ENCODE assay signal across 15 cellular contexts in the genomic region with DNA sequence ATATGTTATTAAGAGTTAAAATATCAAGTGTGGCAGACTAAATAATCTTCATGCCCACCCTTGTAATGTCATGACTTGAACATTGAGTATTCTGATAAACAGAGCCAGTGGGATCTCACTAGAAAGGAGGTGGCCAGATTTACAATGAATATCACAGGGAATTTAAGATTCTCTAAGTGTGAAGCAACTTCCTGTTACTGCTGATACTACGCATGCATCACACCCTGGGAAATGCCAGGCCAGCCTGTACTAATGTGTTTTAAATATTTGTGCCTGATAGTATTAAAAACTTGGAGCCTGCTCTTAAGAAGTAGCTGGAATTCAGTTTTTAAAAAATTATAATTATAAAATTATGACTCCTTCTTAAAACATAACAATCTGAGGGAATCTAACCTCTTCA.
DNase-seq lines count a peak whose midpoint lies in the region; ATAC-seq, FAIRE-seq and TF ChIP-seq lines count a peak whose summit lies in the region.
"Had no signal": no experiment of that assay in that cellular context is flagged by ENCODE, and none has a peak within 500 bp of the region (broad histone marks: within the 10 kb centered on the region; RNA-seq: fewer than 3 reads in every experiment).

No MANE protein-coding gene starts in this region.

- H3K27me3 Mint-ChIP-seq in activated CD4-positive, alpha-beta T cell treated with anti-CD3 and anti-CD28 coated beads, Interleukin-2, amount 10 ng/mL, durations not matched to agents 24 days and 14 days, result no peaks in the 10 kb centered on the region

- no peaks in the 10 kb centered on the region for H3K27me3 ChIP-seq in osteoblast (ENCODE audit: insufficient read depth, low read length)

- CTCF ChIA-PET in RWPE1 (lab: Yijun Ruan, JAX), result no interaction called here

- no peak for TF ChIP-seq POLR2A in GM12891 (IDR thresholded peaks at IDR 0.05; ENCODE audit: low read depth, low read length)

- H4K20me1 ChIP-seq in osteoblast (ENCODE audit: insufficient read depth, low read length), result no peaks in the 10 kb centered on the region

- no peak overlapping the region for H3K4me3 Mint-ChIP-seq in activated CD4-positive, alpha-beta T cell treated with anti-CD3 and anti-CD28 coated beads, Interleukin-2, amount 10 ng/mL, durations not matched to agents 24 days and 14 days
- H3K4me3 Mint-ChIP-seq: activated naive CD8-positive, alpha-beta T cell treated with anti-CD3 and anti-CD28 coated beads, Interleukin-2, amount 10 ng/mL, durations not matched to agents 7 days and 5 days had no signal

- H3K27ac ChIP-seq in RWPE1 (no peak overlapping the region), osteoblast (ENCODE audit: low read depth, low read length) (peak overlapping the region; percentile 90)

- no peaks in the 10 kb centered on the region for H3K9me3 ChIP-seq in osteoblast (ENCODE audit: low read depth, low read length)

- no peak overlapping the region for H3K27ac Mint-ChIP-seq in activated CD4-positive, alpha-beta T cell treated with anti-CD3 and anti-CD28 coated beads, Interleukin-2, amount 10 ng/mL, durations not matched to agents 24 days and 14 days
- H3K27ac Mint-ChIP-seq: activated naive CD8-positive, alpha-beta T cell treated with anti-CD3 and anti-CD28 coated beads, Interleukin-2, amount 10 ng/mL, durations not matched to agents 7 days and 5 days had no signal

- peaks cover 31% of the 10 kb centered on the region for H3K4me1 ChIP-seq in osteoblast (ENCODE audit: insufficient read depth, low read length)

- H3K4me1 Mint-ChIP-seq in activated CD4-positive, alpha-beta T cell treated with anti-CD3 and anti-CD28 coated beads, Interleukin-2, amount 10 ng/mL, durations not matched to agents 24 days and 14 days, result peaks cover 9% of the 10 kb centered on the region

- peak; percentile 71 for FAIRE-seq in GM12891 (lab: Jason Lieb, UNC)
- FAIRE-seq: H54 had no signal

- no peaks in the 10 kb centered on the region for H3K79me2 ChIP-seq in osteoblast (ENCODE audit: insufficient read depth, low read length)

- no peak for ATAC-seq in HG02610 (IDR thresholded peaks at IDR 0.05; ENCODE audit: unreplicated experiment)
- ATAC-seq: Panc1 had no signal

- no peaks in the 10 kb centered on the region for H3K36me3 Mint-ChIP-seq in activated CD4-positive, alpha-beta T cell treated with anti-CD3 and anti-CD28 coated beads, Interleukin-2, amount 10 ng/mL, durations not matched to agents 24 days and 14 days (ENCODE audit: low read depth)
- H3K36me3 Mint-ChIP-seq: activated naive CD8-positive, alpha-beta T cell treated with anti-CD3 and anti-CD28 coated beads, Interleukin-2, amount 10 ng/mL, durations not matched to agents 7 days and 5 days had no signal

- POLR2A ChIA-PET in RWPE1 (lab: Yijun Ruan, JAX; ENCODE audit: low non-redundant PET), result no interaction called here

- no peaks in the 10 kb centered on the region for H3K9me3 Mint-ChIP-seq in activated CD4-positive, alpha-beta T cell treated with anti-CD3 and anti-CD28 coated beads, Interleukin-2, amount 10 ng/mL, durations not matched to agents 24 days and 14 days
- H3K9me3 Mint-ChIP-seq: activated naive CD8-positive, alpha-beta T cell treated with anti-CD3 and anti-CD28 coated beads, Interleukin-2, amount 10 ng/mL, durations not matched to agents 7 days and 5 days had no signal

- H3K4me3 ChIP-seq in fibroblast of mammary gland (ENCODE audit: control insufficient read depth, low read depth, low read length), result no peak overlapping the region
- H3K4me3 ChIP-seq in osteoblast (ENCODE audit: insufficient read depth, low read length), result no peak overlapping the region

- TF ChIP-seq CTCF in RWPE1 (conservative IDR thresholded peaks at IDR 0.05; ENCODE audit: low read depth) (no peak), fibroblast of mammary gland (conservative IDR thresholded peaks at IDR 0.05; ENCODE audit: control insufficient read depth, insufficient read depth, low read depth, low read length) (no peak), osteoblast (IDR thresholded peaks at IDR 0.05; ENCODE audit: extremely low read depth, low read depth, low read length) (no peak)

- H3K36me3 ChIP-seq in osteoblast (ENCODE audit: insufficient read depth, low read length), result no peaks in the 10 kb centered on the region

- H2AFZ ChIP-seq in osteoblast (ENCODE audit: low read length), result no peak overlapping the region

- intact Hi-C loops in activated CD4-positive, alpha-beta T cell treated with anti-CD3 and anti-CD28 coated beads, Interleukin-2, amount 10 ng/mL, durations not matched to agents 24 days and 14 days (cut with micrococcal nuclease), result no loop called here

- no peak for DNase-seq in GM12891 (ENCODE audit: insufficient read length, low spot score)
- DNase-seq in RWPE1 (ENCODE audit: low spot score), result peak; percentile 59
- peak; percentile 82 for DNase-seq in fibroblast of mammary gland (ENCODE audit: low read depth)
- DNase-seq in osteoblast (ENCODE audit: insufficient read length, low spot score, missing footprints), result no peak
- DNase-seq in activated T-cell treated with anti-CD3 and anti-CD28 coated beads, Interleukin-2, amount 50 U/mL, for 48 hours, result no peak
- no peak for DNase-seq in activated CD4-positive, alpha-beta T cell treated with anti-CD3 and anti-CD28 coated beads, Interleukin-2, amount 10 ng/mL, durations not matched to agents 24 days and 14 days
- DNase-seq in activated effector memory CD4-positive, alpha-beta T cell treated with Interleukin-2 at 50 U/mL for 16 hours, result no peak
- DNase-seq: activated CD4-positive, alpha-beta T cell treated with anti-CD3 and anti-CD28 coated beads for 48 hours; activated naive CD8-positive, alpha-beta T cell treated with anti-CD3 and anti-CD28 coated beads, Interleukin-2, amount 10 ng/mL, durations not matched to agents 7 days and 5 days; DMS79; NCI-H187 treated with DMSO at 0.1 percent for 48 hours; stimulated activated naive CD4-positive, alpha-beta T cell had no signal

- no peak overlapping the region for H3K4me2 ChIP-seq in osteoblast (ENCODE audit: insufficient read depth, low read length)

TF ChIP-seq in GM12891, 5 proteins besides CTCF, POLR2A, EP300 and RAD21:
- TF ChIP-seq PAX5 (IDR thresholded peaks at IDR 0.05; ENCODE audit: insufficient read depth, low read length, severe bottlenecking) (no peak), TAF1 (IDR thresholded peaks at IDR 0.05; ENCODE audit: low read depth, low read length) (no peak), POU2F2 (IDR thresholded peaks at IDR 0.05; ENCODE audit: low read depth, low read length) (no peak), POLR2AphosphoS5 (IDR thresholded peaks at IDR 0.05; ENCODE audit: low read depth, low read length) (no peak), SPI1 (IDR thresholded peaks at IDR 0.05; ENCODE audit: low read depth, low read length) (no peak)

Comparison
In these comparisons a context has a peak if more than half of its experiments do, and no peak if none do; other contexts are left out.
1. DNase-seq: peak in RWPE1 (single experiment) and fibroblast of mammary gland (single experiment); none in GM12891 (single experiment), osteoblast (single experiment), activated T-cell treated with anti-CD3 and anti-CD28 coated beads, Interleukin-2, amount 50 U/mL, for 48 hours (0 of 2), activated CD4-positive, alpha-beta T cell treated with anti-CD3 and anti-CD28 coated beads, Interleukin-2, amount 10 ng/mL, durations not matched to agents 24 days and 14 days (single experiment) and activated effector memory CD4-positive, alpha-beta T cell treated with Interleukin-2 at 50 U/mL for 16 hours (single experiment).